ENCODE assay signal across 28 cellular contexts in the genomic region with DNA sequence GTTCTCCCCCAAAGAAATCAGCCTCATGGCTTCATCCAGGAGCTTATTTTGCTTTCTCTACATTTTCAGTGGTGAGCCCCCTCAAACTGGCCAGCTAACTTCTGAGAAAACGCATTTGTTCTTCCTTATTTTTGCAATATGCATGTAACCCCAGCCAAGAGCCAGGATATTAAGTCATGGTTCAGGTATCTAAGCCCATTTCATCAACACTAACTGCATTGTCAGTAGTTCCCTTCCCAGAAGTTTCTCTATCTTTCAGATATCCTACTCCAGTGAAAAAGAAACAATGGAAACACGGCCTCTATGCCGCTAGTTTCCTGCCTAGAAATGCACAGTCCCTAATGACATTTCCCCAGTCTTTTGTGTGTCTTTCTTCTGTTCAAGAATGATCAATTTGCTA.
DNase-seq lines count a peak whose midpoint lies in the region; ATAC-seq and TF ChIP-seq lines count a peak whose summit lies in the region.
"Had no signal": no experiment of that assay in that cellular context is flagged by ENCODE, and none has a peak within 500 bp of the region (broad histone marks: within the 10 kb centered on the region; RNA-seq: fewer than 3 reads in every experiment).

No MANE protein-coding gene starts in this region.

- H3F3A ChIP-seq in GM23338 (replicated peaks; ENCODE audit: low read depth) = no peaks in the 10 kb centered on the region

- H3K36me3 Mint-ChIP-seq in GM23338 (ENCODE audit: low read depth) = no peaks in the 10 kb centered on the region
- H3K36me3 Mint-ChIP-seq: activated naive CD4-positive, alpha-beta T cell treated with anti-CD3 and anti-CD28 coated beads, Interleukin-2, amount 50 U/mL, for 72 hours; naive B cell had no signal

- H3K27me3 ChIP-seq in GM23338 (ENCODE audit: insufficient read depth) (no peaks in the 10 kb centered on the region), osteoblast (ENCODE audit: insufficient read depth, low read length) (peaks cover 12% of the 10 kb centered on the region), HAP-1 (ENCODE audit: low read depth) (peaks cover 13% of the 10 kb centered on the region)
- H3K27me3 ChIP-seq: BLaER1 treated with 17β-estradiol and CSF1 and Interleukin-3, amounts not matched to agents 10 nM and 100 nM; transverse colon had no signal

- TF ChIP-seq CTCF in GM23338 (conservative IDR thresholded peaks at IDR 0.05; ENCODE audit: low read depth in 2 of 2) (no peak), astrocyte of the spinal cord (IDR thresholded peaks at IDR 0.05; ENCODE audit: low read depth, low read length) (no peak), fibroblast of mammary gland (conservative IDR thresholded peaks at IDR 0.05; ENCODE audit: control insufficient read depth, insufficient read depth, low read depth, low read length) (no peak), osteoblast (IDR thresholded peaks at IDR 0.05; ENCODE audit: extremely low read depth, low read depth, low read length) (no peak)

- H3K36me3 ChIP-seq in GM23338 (ENCODE audit: insufficient read depth) (no peaks in the 10 kb centered on the region), osteoblast (ENCODE audit: insufficient read depth, low read length) (no peaks in the 10 kb centered on the region), HAP-1 (replicated peaks) (no peaks in the 10 kb centered on the region)
- H3K36me3 ChIP-seq: BLaER1 treated with 17β-estradiol and CSF1 and Interleukin-3, amounts not matched to agents 10 nM and 100 nM; transverse colon had no signal

- H3K9me3 ChIP-seq in osteoblast (ENCODE audit: low read depth, low read length) (no peaks in the 10 kb centered on the region), HAP-1 (no peaks in the 10 kb centered on the region)
- H3K9me3 ChIP-seq: BLaER1 treated with 17β-estradiol and CSF1 and Interleukin-3, amounts not matched to agents 10 nM and 100 nM; Caco-2; transverse colon had no signal

- no peak for DNase-seq in GM23338 (ENCODE audit: low spot score)
- DNase-seq in astrocyte of the spinal cord (ENCODE audit: low read depth, low spot score) = peak; percentile 39
- DNase-seq in fibroblast of mammary gland (ENCODE audit: low read depth) = peak; percentile 65
- no peak for DNase-seq in osteoblast (ENCODE audit: insufficient read length, low spot score, missing footprints)
- DNase-seq in nucleus accumbens (lab: John Stamatoyannopoulos, UW) = no peak
- no peak for DNase-seq in C1 segment of cervical spinal cord (lab: John Stamatoyannopoulos, UW)
- DNase-seq in NCI-H2081 treated with DMSO at 0.1 percent for 48 hours (lab: John Stamatoyannopoulos, UW) = no peak
- DNase-seq in HAP-1 (ENCODE audit: low spot score in 2 of 2) = no peak
- DNase-seq: ACHN; activated CD4-positive, alpha-beta T cell treated with anti-CD3 and anti-CD28 coated beads, Interleukin-2, amount 50 U/mL, for 48 hours; activated CD8-positive, alpha-beta memory T cell treated with anti-CD3 and anti-CD28 coated beads, Interleukin-2, amount 50 U/mL, for 4 hours; Caco-2; HCEC 1CT; hypothalamus; immature natural killer cell; KG1; MM.1S; naive B cell; NCI-H1417; NCI-H446; NCI-H774; RPMI8226; T-helper 1 cell; transverse colon had no signal

- H3K4me1 Mint-ChIP-seq in GM23338 = peaks cover under 1% of the 10 kb centered on the region; the same call in 2 of the 3 replicates
- H3K4me1 Mint-ChIP-seq: activated T-helper 17 cell treated with anti-CD3 and anti-CD28 coated beads, Interleukin-2, amount 50 U/mL, for 72 hours; naive B cell had no signal

- H3K4me1 ChIP-seq in GM23338 (ENCODE audit: insufficient read depth) (no peaks in the 10 kb centered on the region), osteoblast (ENCODE audit: insufficient read depth, low read length) (no peaks in the 10 kb centered on the region), HAP-1 (no peaks in the 10 kb centered on the region)
- H3K4me1 ChIP-seq: transverse colon had no signal

- no peak for ATAC-seq in GM23338
- ATAC-seq: activated naive CD4-positive, alpha-beta T cell treated with anti-CD3 and anti-CD28 coated beads, Interleukin-2, amount 50 U/mL, for 72 hours; activated T-helper 17 cell treated with anti-CD3 and anti-CD28 coated beads, Interleukin-2, amount 50 U/mL, for 72 hours had no signal

- no peak overlapping the region for H3K4me3 Mint-ChIP-seq in GM23338
- H3K4me3 Mint-ChIP-seq: activated T-helper 17 cell treated with anti-CD3 and anti-CD28 coated beads, Interleukin-2, amount 50 U/mL, for 72 hours; immature natural killer cell; naive B cell had no signal

- H3K27ac ChIP-seq in GM23338 (ENCODE audit: low read depth) = no peak overlapping the region
- H3K27ac ChIP-seq in osteoblast (ENCODE audit: low read depth, low read length) = no peak overlapping the region
- H3K27ac ChIP-seq: BLaER1 treated with 17β-estradiol and CSF1 and Interleukin-3, amounts not matched to agents 10 nM and 100 nM; transverse colon had no signal

- no peaks in the 10 kb centered on the region for H3K27me3 Mint-ChIP-seq in GM23338 (ENCODE audit: insufficient read depth, low read depth, poor library complexity)
- H3K27me3 Mint-ChIP-seq: activated T-helper 17 cell treated with anti-CD3 and anti-CD28 coated beads, Interleukin-2, amount 50 U/mL, for 72 hours had no signal

- in situ Hi-C loops in astrocyte of the spinal cord (cut with HindIII; ENCODE audit: low sequenced_read_pairs) = no loop called here
- in situ Hi-C loops in HAP-1 (cut with MboI; ENCODE audit: low sequenced_read_pairs) = no loop called here

- H4K20me1 ChIP-seq in GM23338 (replicated peaks; ENCODE audit: insufficient read depth) (no peaks in the 10 kb centered on the region), osteoblast (ENCODE audit: insufficient read depth, low read length) (no peaks in the 10 kb centered on the region)
- H4K20me1 ChIP-seq: BLaER1 treated with 17β-estradiol and CSF1 and Interleukin-3, amounts not matched to agents 10 nM and 100 nM had no signal

- peak overlapping the region; percentile 39; the same call in 1 of the 2 replicates for H2AFZ ChIP-seq in GM23338
- H2AFZ ChIP-seq in osteoblast (ENCODE audit: low read length) = peak overlapping the region; percentile 18

- H3K4me2 ChIP-seq in GM23338 (no peak overlapping the region), osteoblast (ENCODE audit: insufficient read depth, low read length) (no peak overlapping the region)
- H3K4me2 ChIP-seq: BLaER1 treated with 17β-estradiol and CSF1 and Interleukin-3, amounts not matched to agents 10 nM and 100 nM; smooth muscle cell had no signal

- H3K27ac Mint-ChIP-seq in GM23338 = 0 out of 2 replicates have a peak overlapping the region, but pooled peaks have one; percentile 11
- H3K27ac Mint-ChIP-seq: activated naive CD4-positive, alpha-beta T cell treated with anti-CD3 and anti-CD28 coated beads, Interleukin-2, amount 50 U/mL, for 72 hours; activated T-helper 17 cell treated with anti-CD3 and anti-CD28 coated beads, Interleukin-2, amount 50 U/mL, for 72 hours; immature natural killer cell had no signal

- no peaks in the 10 kb centered on the region for H3K9me2 ChIP-seq in GM23338 (ENCODE audit: insufficient read depth)

- no peaks in the 10 kb centered on the region; the same call in 2 of the 3 replicates for H3K9me3 Mint-ChIP-seq in GM23338
- H3K9me3 Mint-ChIP-seq: activated T-helper 17 cell treated with anti-CD3 and anti-CD28 coated beads, Interleukin-2, amount 50 U/mL, for 72 hours had no signal

- H3K4me3 ChIP-seq in GM23338 (no peak overlapping the region), astrocyte of the spinal cord (ENCODE audit: low read depth, low read length) (no peak overlapping the region), fibroblast of mammary gland (ENCODE audit: control insufficient read depth, low read depth, low read length) (no peak overlapping the region), osteoblast (ENCODE audit: insufficient read depth, low read length) (no peak overlapping the region), HAP-1 (no peak overlapping the region)
- H3K4me3 ChIP-seq: BLaER1 treated with 17β-estradiol and CSF1 and Interleukin-3, amounts not matched to agents 10 nM and 100 nM; smooth muscle cell; transverse colon had no signal

- H3K79me2 ChIP-seq in GM23338 (replicated peaks; ENCODE audit: insufficient read depth) (no peaks in the 10 kb centered on the region), osteoblast (ENCODE audit: insufficient read depth, low read length) (no peaks in the 10 kb centered on the region)

TF ChIP-seq in GM23338, 12 proteins besides CTCF, POLR2A, EP300 and RAD21 (continues in another document):
- no peak for TF ChIP-seq JUNB (IDR thresholded peaks at IDR 0.05; ENCODE audit: unreplicated experiment)

Comparison
In these comparisons a context has a peak if more than half of its experiments do, and no peak if none do; other contexts are left out.
1. DNase-seq: peak in astrocyte of the spinal cord (single experiment) and fibroblast of mammary gland (single experiment); none in GM23338 (single experiment), osteoblast (single experiment), nucleus accumbens (0 of 56), C1 segment of cervical spinal cord (0 of 14), NCI-H2081 treated with DMSO at 0.1 percent for 48 hours (single experiment) and HAP-1 (0 of 2).